ENCODE assay signal across 35 cellular contexts in genomic region chrX:68735266-68735665, GRCh38.
"Had no signal": no experiment of that assay in that cellular context is flagged by ENCODE, and none has a peak within 500 bp of the region (broad histone marks: within the 10 kb centered on the region; RNA-seq: fewer than 3 reads in every experiment).

No MANE protein-coding gene starts in this region.

- H3K27me3 ChIP-seq: MG63 had no signal

- DNase-seq: Karpas-422, Kasumi-1, MG63, MM.1S, MV-4-11, NCI-H1048, NCI-H1092, NCI-H1092 treated with DMSO at 0.1 percent for 48 hours, NCI-H1105, NCI-H1105 treated with DMSO at 0.1 percent for 48 hours, NCI-H1417, NCI-H1417 treated with DMSO at 0.1 percent for 48 hours, NCI-H1436, NCI-H1436 treated with DMSO at 0.1 percent for 48 hours, NCI-H146, NCI-H1694, NCI-H1694 treated with DMSO at 0.1 percent for 48 hours, NCI-H187, NCI-H187 treated with DMSO at 0.1 percent for 48 hours, NCI-H1930, NCI-H2029, NCI-H2029 treated with DMSO at 0.1 percent for 48 hours, NCI-H2081, NCI-H2081 treated with DMSO at 0.1 percent for 48 hours, NCI-H2107, NCI-H2171, NCI-H2227 treated with DMSO at 0.1 percent for 48 hours, NCI-H226, NCI-H345, NCI-H446, NCI-H446 treated with DMSO at 0.1 percent for 48 hours, NCI-H510A, NCI-H510A treated with DMSO at 0.1 percent for 48 hours, NCI-H524, NCI-H524 treated with DMSO at 0.1 percent for 48 hours had no signal

- H3K4me3 ChIP-seq: MG63 had no signal

- H3K36me3 ChIP-seq: MG63 had no signal

- H3K9me3 ChIP-seq: MG63 had no signal
